15 cellular contexts compared by ENCODE assay signal in the genomic region with DNA sequence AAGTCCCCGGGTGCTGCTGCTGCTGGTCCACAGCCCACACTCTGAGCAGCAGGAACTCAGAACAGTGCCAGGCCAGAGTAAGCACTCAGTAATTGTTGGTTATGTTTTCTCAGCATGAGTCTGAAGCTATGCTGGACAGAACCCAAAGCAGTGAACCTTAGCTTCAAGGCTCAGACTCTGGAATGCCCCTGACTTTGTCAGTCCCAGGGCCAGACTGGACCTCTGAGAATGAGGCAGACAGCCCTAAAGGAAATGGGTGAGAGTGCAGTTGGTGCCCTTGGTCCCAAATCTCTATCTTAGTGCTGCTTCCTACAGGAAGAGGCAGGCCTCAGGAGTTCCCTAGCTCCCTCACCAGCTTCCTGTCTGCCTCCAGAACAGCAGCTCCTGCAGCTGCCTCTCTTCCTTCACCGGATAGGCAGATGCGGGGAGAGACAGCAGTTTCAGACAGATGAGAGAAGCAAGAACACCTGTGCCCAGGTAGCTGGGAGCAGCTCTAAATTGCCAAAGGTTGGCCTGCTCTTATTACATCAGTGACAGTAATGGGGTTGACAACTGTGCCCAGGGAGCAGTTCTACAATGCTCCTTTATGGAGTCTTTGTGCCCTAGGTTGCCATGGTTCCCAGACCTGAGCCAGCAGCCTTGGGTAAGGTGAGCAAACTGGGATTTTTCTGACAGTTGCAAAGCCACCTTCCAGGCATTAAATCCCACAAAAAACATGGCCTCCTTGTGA.
A peak's percentile ranks its signal among the peaks of the same experiment; 100 is the strongest.
DNase-seq lines count a peak whose midpoint lies in the region; ATAC-seq and TF ChIP-seq lines count a peak whose summit lies in the region.
"Had no signal": no experiment of that assay in that cellular context is flagged by ENCODE, and none has a peak within 500 bp of the region (broad histone marks: within the 10 kb centered on the region; RNA-seq: fewer than 3 reads in every experiment).

No MANE protein-coding gene starts in this region.

- H3K9me3 ChIP-seq in MG63, result peaks cover 13% of the 10 kb centered on the region

- TF ChIP-seq POLR2A in lower leg skin (IDR thresholded peaks at IDR 0.05), result no peak

- H3K36me3 ChIP-seq in MG63, result no peaks in the 10 kb centered on the region
- H3K36me3 ChIP-seq: heart right ventricle had no signal

- peak; percentile 28 for ATAC-seq in left colon
- ATAC-seq: heart right ventricle, T-cell had no signal

- H3K27me3 ChIP-seq in MG63, result peaks cover 78% of the 10 kb centered on the region

- 20 to 44% methylated on average over 3 of the region's 3 CpGs for WGBS in lower leg skin, 2 donors

- no peak overlapping the region for H3K27ac ChIP-seq in caudate nucleus (ENCODE audit: low read depth, low read length)
- H3K27ac ChIP-seq: heart right ventricle had no signal

- TF ChIP-seq CTCF in astrocyte of the cerebellum (IDR thresholded peaks at IDR 0.05; ENCODE audit: low read depth, low read length, missing control alignments) (no peak), lower leg skin (IDR thresholded peaks at IDR 0.05) (no peak)

- in situ Hi-C loops in astrocyte of the cerebellum (cut with HindIII; ENCODE audit: low sequenced_read_pairs), result no loop called here

- no peak overlapping the region for H3K4me3 ChIP-seq in MG63
- no peak overlapping the region for H3K4me3 ChIP-seq in astrocyte of the cerebellum (ENCODE audit: low read depth, low read length)
- H3K4me3 ChIP-seq in lower leg skin (ENCODE audit: low read depth, poor library complexity, severe bottlenecking), result no peak overlapping the region
- H3K4me3 ChIP-seq: heart right ventricle had no signal

- intact Hi-C loops in left colon (cut with DNase I, micrococcal nuclease), result no loop called here
- intact Hi-C loops in lower leg skin (cut with DNase I; ENCODE audit: low total_unique reads), result no loop called here

- DNase-seq in Ammon's horn (ENCODE audit: low spot score) (peak; percentile 42), MG63 (peak; percentile 86), astrocyte of the cerebellum (ENCODE audit: low read depth) (peak; percentile 44), left colon (no peak), caudate nucleus (lab: John Stamatoyannopoulos, UW) (no peak), OCI-M2 (lab: John Stamatoyannopoulos, UW; ENCODE audit: unreplicated experiment) (no peak), lower leg skin (ENCODE audit: low spot score in 2 of 2) (no peak)
- DNase-seq in activated effector memory CD4-positive, alpha-beta T cell treated with anti-CD3 and anti-CD28 coated beads, Interleukin-2, amount 50 U/mL, for 16 hours, result no peak
- DNase-seq: activated CD4-positive, alpha-beta T cell treated with anti-CD3 and anti-CD28 coated beads, Interleukin-2, amount 10 ng/mL, durations not matched to agents 7 days and 5 days; GOT3; heart right ventricle; MV-4-11; stimulated activated CD4-positive, alpha-beta T cell treated with anti-CD3 and anti-CD28 coated beads, Interleukin-4, amount 100 ng/mL, for 1 hour; stimulated activated naive CD4-positive, alpha-beta T cell treated with Interleukin-2 at 50 U/mL for 16 hours; T-cell had no signal

Comparison
In these comparisons a context has a peak if more than half of its experiments do, and no peak if none do; other contexts are left out.
1. DNase-seq: peak in Ammon's horn (single experiment), MG63 (single experiment) and astrocyte of the cerebellum (single experiment); none in left colon (0 of 2), caudate nucleus (0 of 61), OCI-M2 (single experiment), lower leg skin (0 of 2) and activated effector memory CD4-positive, alpha-beta T cell treated with anti-CD3 and anti-CD28 coated beads, Interleukin-2, amount 50 U/mL, for 16 hours (single experiment).